14 cellular contexts compared by ENCODE assay signal in genomic region chr2:159450180-159450579, GRCh38.
DNase-seq lines count a peak whose midpoint lies in the region; ATAC-seq, FAIRE-seq and TF ChIP-seq lines count a peak whose summit lies in the region.
"Had no signal": no experiment of that assay in that cellular context is flagged by ENCODE, and none has a peak within 500 bp of the region (broad histone marks: within the 10 kb centered on the region; RNA-seq: fewer than 3 reads in every experiment).

No MANE protein-coding gene starts in this region.

- peaks cover under 1% of the 10 kb centered on the region for H3K4me1 Mint-ChIP-seq in central memory CD8-positive, alpha-beta T cell
- no peaks in the 10 kb centered on the region for H3K4me1 Mint-ChIP-seq in stimulated activated naive B cell treated with anti-CD40 and anti-IgM and Interleukin-4, amounts not matched to agents 10 μg/mL and 1 μg/mL and 100 μg/mL, for 72 hours

- H3K27me3 ChIP-seq in HAP-1 (ENCODE audit: low read depth) (no peaks in the 10 kb centered on the region), esophagus muscularis mucosa (no peaks in the 10 kb centered on the region)

- H3K36me3 Mint-ChIP-seq in central memory CD8-positive, alpha-beta T cell (ENCODE audit: insufficient read depth) = peaks cover 13% of the 10 kb centered on the region
- peaks cover 11 to 17% of the 10 kb centered on the region in 2 donors for H3K36me3 Mint-ChIP-seq in stimulated activated naive B cell treated with anti-CD40 and anti-IgM and Interleukin-4, amounts not matched to agents 10 μg/mL and 1 μg/mL and 100 μg/mL, for 72 hours

- H3K9me3 ChIP-seq in HAP-1 (no peaks in the 10 kb centered on the region), esophagus muscularis mucosa (no peaks in the 10 kb centered on the region)

- peak overlapping the region; percentile 16 for H3K27ac Mint-ChIP-seq in central memory CD8-positive, alpha-beta T cell (ENCODE audit: low read depth)
- H3K27ac Mint-ChIP-seq in stimulated activated naive B cell treated with anti-CD40 and anti-IgM and Interleukin-4, amounts not matched to agents 10 μg/mL and 1 μg/mL and 100 μg/mL, for 72 hours = peak overlapping the region; percentile 81
- H3K27ac Mint-ChIP-seq: CD8-positive, alpha-beta T cell had no signal

- no peak for TF ChIP-seq CTCF in esophagus muscularis mucosa (IDR thresholded peaks at IDR 0.05)

- 91% methylated on average over 3 of the region's 3 CpGs for WGBS in esophagus muscularis mucosa

- H3K4me3 ChIP-seq in HAP-1 (no peak overlapping the region), esophagus muscularis mucosa (no peak overlapping the region)

- H3K4me1 ChIP-seq in HAP-1 (peaks cover 31% of the 10 kb centered on the region), esophagus muscularis mucosa (peaks cover 1 to 6% (median 3%) of the 10 kb centered on the region in 4 donors)

- in situ Hi-C loops in HAP-1 (cut with MboI; ENCODE audit: low sequenced_read_pairs) = no loop called here

- H3K4me3 Mint-ChIP-seq in central memory CD8-positive, alpha-beta T cell = no peak overlapping the region
- H3K4me3 Mint-ChIP-seq in stimulated activated naive B cell treated with anti-CD40 and anti-IgM and Interleukin-4, amounts not matched to agents 10 μg/mL and 1 μg/mL and 100 μg/mL, for 72 hours = no peak overlapping the region
- H3K4me3 Mint-ChIP-seq: CD8-positive, alpha-beta T cell had no signal

- no peak for TF ChIP-seq POLR2A in esophagus muscularis mucosa (IDR thresholded peaks at IDR 0.05; ENCODE audit: low read depth)

- TF ChIP-seq EP300 in esophagus muscularis mucosa (IDR thresholded peaks at IDR 0.05) = no peak

- intact Hi-C loops in esophagus muscularis mucosa (cut with DNase I) = no loop called here

- peaks cover 5% of the 10 kb centered on the region for H3K9me3 Mint-ChIP-seq in central memory CD8-positive, alpha-beta T cell
- H3K9me3 Mint-ChIP-seq in stimulated activated naive B cell treated with anti-CD40 and anti-IgM and Interleukin-4, amounts not matched to agents 10 μg/mL and 1 μg/mL and 100 μg/mL, for 72 hours = no peaks in the 10 kb centered on the region
- H3K9me3 Mint-ChIP-seq: CD8-positive, alpha-beta T cell had no signal

- H3K36me3 ChIP-seq in HAP-1 (replicated peaks) (no peaks in the 10 kb centered on the region), esophagus muscularis mucosa (peaks cover 0 to 31% (median 15%) of the 10 kb centered on the region in 4 donors)

- no peak overlapping the region for H3K27ac ChIP-seq in esophagus muscularis mucosa (replicated peaks in 1 of 4)

- ATAC-seq in central memory CD8-positive, alpha-beta T cell (replicated peaks; ENCODE audit: extremely low read depth, poor library complexity, severe bottlenecking) = no peak
- ATAC-seq in stimulated activated naive B cell treated with anti-CD40 and anti-IgM and Interleukin-4, amounts not matched to agents 10 μg/mL and 1 μg/mL and 100 μg/mL, for 72 hours (replicated peaks) = no peak
- ATAC-seq in GM21529 (IDR thresholded peaks at IDR 0.05; ENCODE audit: unreplicated experiment) = no peak
- ATAC-seq: CD8-positive, alpha-beta T cell had no signal

- peak; percentile 23 for FAIRE-seq in frontal cortex (lab: Jason Lieb, UNC)
- FAIRE-seq: D721Med had no signal

- peak; percentile 47 to 56 for DNase-seq in HAP-1 (ENCODE audit: low spot score in 2 of 2)
- DNase-seq in central memory CD8-positive, alpha-beta T cell (ENCODE audit: low spot score in 2 of 2) = no peak
- DNase-seq in frontal cortex (ENCODE audit: low spot score in 2 of 2) = no peak
- DNase-seq in stimulated activated naive B cell treated with anti-CD40 and anti-IgM and Interleukin-4, amounts not matched to agents 10 μg/mL and 1 μg/mL and 100 μg/mL, for 72 hours = no peak
- no peak for DNase-seq in esophagus muscularis mucosa (ENCODE audit: extremely low spot score)
- DNase-seq in EL = no peak
- DNase-seq: CD8-positive, alpha-beta T cell; Kasumi-1; NCI-H1417; NCI-H2029; NCI-H524; RPMI8226 had no signal

- H3K27me3 Mint-ChIP-seq in central memory CD8-positive, alpha-beta T cell = no peaks in the 10 kb centered on the region
- no peaks in the 10 kb centered on the region for H3K27me3 Mint-ChIP-seq in stimulated activated naive B cell treated with anti-CD40 and anti-IgM and Interleukin-4, amounts not matched to agents 10 μg/mL and 1 μg/mL and 100 μg/mL, for 72 hours

Comparison
In these comparisons a context has a peak if more than half of its experiments do, and no peak if none do; other contexts are left out.
1. DNase-seq: peak in HAP-1 (2 of 2); none in central memory CD8-positive, alpha-beta T cell (0 of 2), frontal cortex (0 of 2), stimulated activated naive B cell treated with anti-CD40 and anti-IgM and Interleukin-4, amounts not matched to agents 10 μg/mL and 1 μg/mL and 100 μg/mL, for 72 hours (single experiment), esophagus muscularis mucosa (single experiment) and EL (single experiment).